ENCODE assay signal across 1 cellular context in genomic region chr4:137610960-137611359, GRCh38.
TF ChIP-seq lines count a peak whose summit lies in the region.

No MANE protein-coding gene starts in this region.

TF ChIP-seq in GM23338, 12 proteins besides CTCF, POLR2A, EP300 and RAD21 (continued from another document):
- no peak for TF ChIP-seq ZNF462 (CRISPR knock-in tag; IDR thresholded peaks at IDR 0.05)
